ENCODE assay signal across 8 cellular contexts in genomic region chr5:31638748-31639418, GRCh38.
A peak's percentile ranks its signal among the peaks of the same experiment; 100 is the strongest.
DNase-seq lines count a peak whose midpoint lies in the region; ATAC-seq and TF ChIP-seq lines count a peak whose summit lies in the region.

TSS of gene PDZD2 (plus strand) at chr5:31639131.

- H3K4me1 Mint-ChIP-seq in central memory CD8-positive, alpha-beta T cell: peaks cover 7% of the 10 kb centered on the region

- H3K9me3 Mint-ChIP-seq in central memory CD8-positive, alpha-beta T cell: no peaks in the 10 kb centered on the region

- ATAC-seq in GM18519 (IDR thresholded peaks at IDR 0.05; ENCODE audit: low FRiP score, unreplicated experiment): peak; percentile 66
- ATAC-seq in HG03064 (IDR thresholded peaks at IDR 0.05; ENCODE audit: low read depth, unreplicated experiment): peak; percentile 68
- peak; percentile 65 to 72 for ATAC-seq in activated CD4-positive, CD25-positive, alpha-beta regulatory T cell treated with anti-CD3 and anti-CD28 coated beads, Interleukin-2, amount 50 U/mL, for 24 hours
- peak; percentile 64 for ATAC-seq in central memory CD8-positive, alpha-beta T cell (replicated peaks; ENCODE audit: extremely low read depth, poor library complexity, severe bottlenecking)

- no peak within 1 kb of the TSS for H3K27ac ChIP-seq in 22Rv1

- H3K27me3 Mint-ChIP-seq in central memory CD8-positive, alpha-beta T cell: peaks cover 18% of the 10 kb centered on the region

- DNase-seq in NCI-H2227 (lab: John Stamatoyannopoulos, UW; ENCODE audit: unreplicated experiment): peak; percentile 94
- DNase-seq in central memory CD8-positive, alpha-beta T cell (ENCODE audit: low spot score in 2 of 2): peak; percentile 16 to 29
- peak; percentile 67 for DNase-seq in kidney tubule cell (ENCODE audit: low spot score)
- peak; percentile 46 to 79 (median 62) for DNase-seq in stimulated activated CD4-positive, alpha-beta T cell treated with anti-CD3 and anti-CD28 coated beads, Interleukin-1b, Interleukin-23, amount 100 ng/mL, for 24 hours (ENCODE audit: low read depth in 4 of 4, low spot score in 1 of 4)

- peak within 1 kb of the TSS; percentile 77 for H3K4me3 Mint-ChIP-seq in central memory CD8-positive, alpha-beta T cell

- peak within 1 kb of the TSS; percentile 65 for H3K27ac Mint-ChIP-seq in central memory CD8-positive, alpha-beta T cell (ENCODE audit: low read depth)

- H3K36me3 Mint-ChIP-seq in central memory CD8-positive, alpha-beta T cell (ENCODE audit: insufficient read depth): no peaks in the 10 kb centered on the region

- peak; percentile 87 for TF ChIP-seq CTCF in 22Rv1 (IDR thresholded peaks at IDR 0.05)

Comparison
In these comparisons a context has a peak if more than half of its experiments do, and no peak if none do; other contexts are left out.
1. DNase-seq: peak in every context shown above with its lines; median percentile 94 in NCI-H2227; 67 in kidney tubule cell; 62 in stimulated activated CD4-positive, alpha-beta T cell treated with anti-CD3 and anti-CD28 coated beads, Interleukin-1b, Interleukin-23, amount 100 ng/mL, for 24 hours; 22 in central memory CD8-positive, alpha-beta T cell.